In genomic region chr6:95593025-95593424, GRCh38 we compare ENCODE assay signal across 2 cellular contexts.
TF ChIP-seq lines count a peak whose summit lies in the region.

No MANE protein-coding gene starts in this region.

TF ChIP-seq in SK-N-SH, 30 proteins besides CTCF, POLR2A, EP300 and RAD21 (continued from another document):
- TF ChIP-seq PBX3 (IDR thresholded peaks at IDR 0.05) (0 out of 2 replicates have a peak, but pooled peaks have one; percentile 21), RFX5 (IDR thresholded peaks at IDR 0.05; ENCODE audit: low read length) (no peak), MEF2A (IDR thresholded peaks at IDR 0.05; ENCODE audit: borderline replicate concordance, low read depth) (no peak), REST (IDR thresholded peaks at IDR 0.05; ENCODE audit: low read depth, low read length) (no peak), TCF12 (IDR thresholded peaks at IDR 0.05) (peak; percentile 4; the same call in 1 of the 2 replicates), NFIC (IDR thresholded peaks at IDR 0.05; ENCODE audit: borderline replicate concordance) (no peak), CHD2 (IDR thresholded peaks at IDR 0.05; ENCODE audit: low read length, partially characterized antibody) (no peak)

TF ChIP-seq in liver, 16 proteins besides CTCF, POLR2A, EP300 and RAD21 (continued from another document):
- TF ChIP-seq REST (IDR thresholded peaks at IDR 0.05) = no peak
- peak; percentile 51 to 62 for TF ChIP-seq HNF4A (conservative IDR thresholded peaks at IDR 0.05)
- peak; percentile 33 for TF ChIP-seq YY1 (IDR thresholded peaks at IDR 0.05)
- TF ChIP-seq JUND (IDR thresholded peaks at IDR 0.05) = no peak
- TF ChIP-seq ZBTB33 (IDR thresholded peaks at IDR 0.05) = peak; percentile 29
- no peak for TF ChIP-seq NR2F2 (IDR thresholded peaks at IDR 0.05)
- no peak for TF ChIP-seq ATF3 (IDR thresholded peaks at IDR 0.05)
- TF ChIP-seq FOXA2 (IDR thresholded peaks at IDR 0.05) = peak; percentile 75
- TF ChIP-seq RXRA (IDR thresholded peaks at IDR 0.05) = peak in 1 of 2 donors; percentile 48
- no peak for TF ChIP-seq MAX (IDR thresholded peaks at IDR 0.05)
